In the genomic region with DNA sequence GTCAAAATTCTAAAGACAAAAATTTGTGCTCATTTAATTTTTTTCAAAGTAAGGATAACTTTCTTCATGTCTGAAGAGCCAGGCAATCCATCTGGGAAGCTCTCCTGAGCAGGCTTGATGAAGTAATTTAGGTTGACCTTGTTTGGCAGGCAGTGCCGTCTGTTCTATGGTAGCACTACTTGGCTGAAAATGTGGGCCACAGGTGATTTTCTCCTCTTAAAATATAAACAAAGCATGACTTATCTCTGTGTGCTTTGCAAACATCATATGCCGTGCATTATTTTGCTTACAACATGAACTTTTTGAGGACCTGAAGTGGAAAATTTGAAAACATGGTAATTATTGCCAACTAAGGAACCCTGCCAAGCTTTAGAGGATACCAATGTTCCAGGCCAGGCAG, we compare ENCODE assay signal across 17 cellular contexts.
"Had no signal": no experiment of that assay in that cellular context is flagged by ENCODE, and none has a peak within 500 bp of the region (broad histone marks: within the 10 kb centered on the region; RNA-seq: fewer than 3 reads in every experiment).

No MANE protein-coding gene starts in this region.

- H3K4me1 ChIP-seq: adrenal gland, gastrocnemius medialis, heart left ventricle, lower lobe of right lung had no signal

- H3K9me3 ChIP-seq: adrenal gland, gastrocnemius medialis, heart left ventricle, lower lobe of right lung, suprapubic skin had no signal

- H3K4me3 ChIP-seq: adrenal gland, gastrocnemius medialis, heart left ventricle, lower lobe of right lung, suprapubic skin had no signal

- ATAC-seq: activated naive CD4-positive, alpha-beta T cell treated with anti-CD3 and anti-CD28 coated beads, Interleukin-2, amount 50 U/mL, for 72 hours; gastrocnemius medialis; heart left ventricle; natural killer cell had no signal

- H3K27ac ChIP-seq: adrenal gland, gastrocnemius medialis, heart left ventricle, lower lobe of right lung, suprapubic skin had no signal

- H3K36me3 ChIP-seq: adrenal gland, gastrocnemius medialis, heart left ventricle, lower lobe of right lung, suprapubic skin had no signal

- H3K27me3 ChIP-seq: adrenal gland, gastrocnemius medialis, heart left ventricle, suprapubic skin had no signal

- DNase-seq: activated B cell treated with CpG ODN at 0.5 μM for 24 hours; activated CD4-positive, alpha-beta memory T cell treated with anti-CD3 and anti-CD28 coated beads for 36 hours; activated CD4-positive, alpha-beta T cell treated with anti-CD3 and anti-CD28 coated beads for 4 hours; activated gamma-delta T cell treated with Interleukin-2 at 50 U/mL for 16 hours; activated T-cell treated with anti-CD3 and anti-CD28 coated beads for 4 hours; adrenal gland; cerebellar nuclear complex; cortex of kidney; effector CD4-positive, alpha-beta T cell; gastrocnemius medialis; heart left ventricle; lower lobe of right lung; natural killer cell; posterior cingulate gyrus; retina had no signal
